2 cellular contexts compared by ENCODE assay signal in genomic region chr3:196177967-196178366, GRCh38.
A peak's percentile ranks its signal among the peaks of the same experiment; 100 is the strongest.
TF ChIP-seq lines count a peak whose summit lies in the region.

No MANE protein-coding gene starts in this region.

TF ChIP-seq in GM23338, 12 proteins besides CTCF, POLR2A, EP300 and RAD21:
- TF ChIP-seq ZNF114 (CRISPR knock-in tag; IDR thresholded peaks at IDR 0.05) (no peak), EZH2 (IDR thresholded peaks at IDR 0.05; ENCODE audit: low read depth, unreplicated experiment) (no peak)
TF ChIP-seq in GM23338: peak in this region for 0.

TF ChIP-seq in liver, 16 proteins besides CTCF, POLR2A, EP300 and RAD21:
- TF ChIP-seq FOXA1 (IDR thresholded peaks at IDR 0.05) (no peak), REST (IDR thresholded peaks at IDR 0.05) (peak; percentile 13), TAF1 (conservative IDR thresholded peaks at IDR 0.05) (no peak), EGR1 (IDR thresholded peaks at IDR 0.05; ENCODE audit: low read depth in 2 of 2) (no peak), SP1 (IDR thresholded peaks at IDR 0.05) (peak; percentile 67), NR2F2 (IDR thresholded peaks at IDR 0.05) (no peak), GABPA (IDR thresholded peaks at IDR 0.05 in 1 of 2, conservative IDR thresholded peaks at IDR 0.05 in 1 of 2) (no peak), YY1 (IDR thresholded peaks at IDR 0.05) (no peak), JUND (IDR thresholded peaks at IDR 0.05) (peak in 1 of 2 donors; percentile 9), RXRA (IDR thresholded peaks at IDR 0.05) (peak; percentile 65 to 79), FOXA2 (IDR thresholded peaks at IDR 0.05) (no peak), HNF4A (conservative IDR thresholded peaks at IDR 0.05) (peak; percentile 82 to 85), HNF4G (IDR thresholded peaks at IDR 0.05) (no peak)
- TF ChIP-seq, protein P1, sequence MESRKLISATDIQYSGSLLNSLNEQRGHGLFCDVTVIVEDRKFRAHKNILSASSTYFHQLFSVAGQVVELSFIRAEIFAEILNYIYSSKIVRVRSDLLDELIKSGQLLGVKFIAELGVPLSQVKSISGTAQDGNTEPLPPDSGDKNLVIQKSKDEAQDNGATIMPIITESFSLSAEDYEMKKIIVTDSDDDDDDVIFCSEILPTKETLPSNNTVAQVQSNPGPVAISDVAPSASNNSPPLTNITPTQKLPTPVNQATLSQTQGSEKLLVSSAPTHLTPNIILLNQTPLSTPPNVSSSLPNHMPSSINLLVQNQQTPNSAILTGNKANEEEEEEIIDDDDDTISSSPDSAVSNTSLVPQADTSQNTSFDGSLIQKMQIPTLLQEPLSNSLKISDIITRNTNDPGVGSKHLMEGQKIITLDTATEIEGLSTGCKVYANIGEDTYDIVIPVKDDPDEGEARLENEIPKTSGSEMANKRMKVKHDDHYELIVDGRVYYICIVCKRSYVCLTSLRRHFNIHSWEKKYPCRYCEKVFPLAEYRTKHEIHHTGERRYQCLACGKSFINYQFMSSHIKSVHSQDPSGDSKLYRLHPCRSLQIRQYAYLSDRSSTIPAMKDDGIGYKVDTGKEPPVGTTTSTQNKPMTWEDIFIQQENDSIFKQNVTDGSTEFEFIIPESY (IDR thresholded peaks at IDR 0.05): no peak
- TF ChIP-seq, protein P2, sequence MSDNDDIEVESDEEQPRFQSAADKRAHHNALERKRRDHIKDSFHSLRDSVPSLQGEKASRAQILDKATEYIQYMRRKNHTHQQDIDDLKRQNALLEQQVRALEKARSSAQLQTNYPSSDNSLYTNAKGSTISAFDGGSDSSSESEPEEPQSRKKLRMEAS (IDR thresholded peaks at IDR 0.05): peak; percentile 16
